Comparison of ENCODE assay signal across 20 cellular contexts in the genomic region with DNA sequence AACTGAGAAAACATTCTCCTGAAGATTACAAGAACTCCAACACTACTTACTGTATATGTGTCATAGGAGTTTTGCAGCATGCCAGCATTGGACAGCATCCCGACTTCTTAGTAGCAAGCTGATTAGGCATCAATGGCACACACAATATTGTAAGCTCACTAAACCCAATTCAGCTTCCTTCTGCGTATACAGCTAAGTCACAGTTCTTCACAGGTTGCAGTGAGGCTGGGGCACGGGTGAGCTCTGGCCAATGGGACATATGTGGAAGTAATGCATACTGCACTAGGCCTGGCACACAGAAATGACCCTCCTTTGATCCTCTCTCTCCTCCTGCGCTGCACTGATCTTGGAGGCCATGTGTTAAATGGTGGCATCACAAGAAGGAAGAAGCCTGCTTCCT. TPM values are rescaled to one million over a fixed set of nuclear protein-coding genes. Genes with fewer than 3 reads are reported as not detected.
DNase-seq lines count a peak whose midpoint lies in the region; ATAC-seq and TF ChIP-seq lines count a peak whose summit lies in the region.
"Had no signal": no experiment of that assay in that cellular context is flagged by ENCODE, and none has a peak within 500 bp of the region (broad histone marks: within the 10 kb centered on the region; RNA-seq: fewer than 3 reads in every experiment).

No MANE protein-coding gene starts in this region.

- H3K79me2 ChIP-seq in osteoblast (ENCODE audit: insufficient read depth, low read length): peaks cover 9% of the 10 kb centered on the region

- WGBS in esophagus muscularis mucosa: 94% methylated on average over 2 of the region's 4 CpGs

- H3K9me3 ChIP-seq in osteoblast (ENCODE audit: low read depth, low read length): no peaks in the 10 kb centered on the region
- H3K9me3 ChIP-seq in esophagus muscularis mucosa: no peaks in the 10 kb centered on the region

- no peak overlapping the region for H3K4me2 ChIP-seq in osteoblast (ENCODE audit: insufficient read depth, low read length)

- no peak overlapping the region for H2AFZ ChIP-seq in osteoblast (ENCODE audit: low read length)

- DNase-seq in stimulated activated naive CD8-positive, alpha-beta T cell treated with anti-CD3 and anti-CD28 coated beads, Interleukin-15, amount 100 ng/mL, for 72 hours: no peak
- DNase-seq in stimulated activated naive CD8-positive, alpha-beta T cell treated with anti-CD3 and anti-CD28 coated beads, Interleukin-15, Interleukin-2, amounts not matched to agents 100 U/mL and 50 U/mL, for 24 hours: no peak
- DNase-seq in UCSD-AML1 (lab: John Stamatoyannopoulos, UW; ENCODE audit: unreplicated experiment) (peak; percentile 27), neural crest cell (ENCODE audit: low read depth, low spot score) (no peak), osteoblast (ENCODE audit: insufficient read length, low spot score, missing footprints) (no peak), D341Med (ENCODE audit: low spot score) (no peak), esophagus muscularis mucosa (ENCODE audit: extremely low spot score) (no peak)
- DNase-seq in activated CD4-positive, CD25-positive, alpha-beta regulatory T cell (lab: John Stamatoyannopoulos, UW): no peak
- DNase-seq: activated B cell treated with CpG ODN at 0.5 μM for 24 hours; activated CD4-positive, alpha-beta memory T cell treated with anti-CD3 and anti-CD28 coated beads for 36 hours; C1 segment of cervical spinal cord; central memory CD4-positive, alpha-beta T cell; dorsolateral prefrontal cortex; naive thymus-derived CD8-positive, alpha-beta T cell; NCI-H1694 treated with DMSO at 0.1 percent for 48 hours; PC-3; stimulated activated CD4-positive, alpha-beta T cell treated with anti-CD3 and anti-CD28 coated beads, Interleukin-4, amount 100 ng/mL, for 1 hour; T-helper 17 cell had no signal

- no peak overlapping the region for H3K27ac Mint-ChIP-seq in stimulated activated naive CD8-positive, alpha-beta T cell treated with anti-CD3 and anti-CD28 coated beads, Interleukin-15, amount 100 ng/mL, for 72 hours
- H3K27ac Mint-ChIP-seq in neural crest cell (ENCODE audit: unreplicated experiment): peak overlapping the region; percentile 50
- H3K27ac Mint-ChIP-seq: activated B cell treated with CpG ODN at 0.5 μM for 24 hours; activated CD4-positive, alpha-beta memory T cell treated with anti-CD3 and anti-CD28 coated beads for 36 hours; stimulated activated naive CD8-positive, alpha-beta T cell treated with anti-CD3 and anti-CD28 coated beads, Interleukin-15, Interleukin-2, amounts not matched to agents 100 ng/mL and 50 ng/mL, for 24 hours had no signal

- TF ChIP-seq EP300 in esophagus muscularis mucosa (IDR thresholded peaks at IDR 0.05): no peak

- no peak overlapping the region for H3K4me3 ChIP-seq in osteoblast (ENCODE audit: insufficient read depth, low read length)
- H3K4me3 ChIP-seq in esophagus muscularis mucosa: no peak overlapping the region
- H3K4me3 ChIP-seq: skin epidermis had no signal

- no peaks in the 10 kb centered on the region for H3K9me3 Mint-ChIP-seq in stimulated activated naive CD8-positive, alpha-beta T cell treated with anti-CD3 and anti-CD28 coated beads, Interleukin-15, amount 100 ng/mL, for 72 hours
- H3K9me3 Mint-ChIP-seq in neural crest cell: no peaks in the 10 kb centered on the region
- H3K9me3 Mint-ChIP-seq: activated B cell treated with CpG ODN at 0.5 μM for 24 hours; activated CD4-positive, alpha-beta memory T cell treated with anti-CD3 and anti-CD28 coated beads for 36 hours; naive thymus-derived CD8-positive, alpha-beta T cell; stimulated activated naive CD8-positive, alpha-beta T cell treated with anti-CD3 and anti-CD28 coated beads, Interleukin-15, Interleukin-2, amounts not matched to agents 100 ng/mL and 50 ng/mL, for 24 hours had no signal

- no peak overlapping the region for H3K4me3 Mint-ChIP-seq in stimulated activated naive CD8-positive, alpha-beta T cell treated with anti-CD3 and anti-CD28 coated beads, Interleukin-15, amount 100 ng/mL, for 72 hours
- H3K4me3 Mint-ChIP-seq in neural crest cell: no peak overlapping the region
- H3K4me3 Mint-ChIP-seq: activated B cell treated with CpG ODN at 0.5 μM for 24 hours; activated CD4-positive, alpha-beta memory T cell treated with anti-CD3 and anti-CD28 coated beads for 36 hours; stimulated activated naive CD8-positive, alpha-beta T cell treated with anti-CD3 and anti-CD28 coated beads, Interleukin-15, Interleukin-2, amounts not matched to agents 100 ng/mL and 50 ng/mL, for 24 hours; T-helper 17 cell had no signal

- H3K27me3 Mint-ChIP-seq in stimulated activated naive CD8-positive, alpha-beta T cell treated with anti-CD3 and anti-CD28 coated beads, Interleukin-15, amount 100 ng/mL, for 72 hours: no peaks in the 10 kb centered on the region
- H3K27me3 Mint-ChIP-seq in neural crest cell (ENCODE audit: low read depth): no peaks in the 10 kb centered on the region
- H3K27me3 Mint-ChIP-seq: activated B cell treated with CpG ODN at 0.5 μM for 24 hours; activated CD4-positive, alpha-beta memory T cell treated with anti-CD3 and anti-CD28 coated beads for 36 hours; naive thymus-derived CD8-positive, alpha-beta T cell; stimulated activated naive CD8-positive, alpha-beta T cell treated with anti-CD3 and anti-CD28 coated beads, Interleukin-15, Interleukin-2, amounts not matched to agents 100 ng/mL and 50 ng/mL, for 24 hours; T-helper 17 cell had no signal

- TF ChIP-seq CTCF in neural crest cell (conservative IDR thresholded peaks at IDR 0.05) (no peak), osteoblast (IDR thresholded peaks at IDR 0.05; ENCODE audit: extremely low read depth, low read depth, low read length) (no peak), esophagus muscularis mucosa (IDR thresholded peaks at IDR 0.05) (no peak)

- ATAC-seq in stimulated activated naive CD8-positive, alpha-beta T cell treated with anti-CD3 and anti-CD28 coated beads, Interleukin-15, amount 100 ng/mL, for 72 hours: peak; percentile 31
- ATAC-seq in stimulated activated naive CD8-positive, alpha-beta T cell treated with anti-CD3 and anti-CD28 coated beads, Interleukin-15, Interleukin-2, amounts not matched to agents 100 U/mL and 50 U/mL, for 24 hours: no peak
- ATAC-seq: PC-3 had no signal

- H3K4me1 Mint-ChIP-seq in stimulated activated naive CD8-positive, alpha-beta T cell treated with anti-CD3 and anti-CD28 coated beads, Interleukin-15, amount 100 ng/mL, for 72 hours: peaks cover 29% of the 10 kb centered on the region
- H3K4me1 Mint-ChIP-seq in neural crest cell: peaks cover 12% of the 10 kb centered on the region
- H3K4me1 Mint-ChIP-seq: activated B cell treated with CpG ODN at 0.5 μM for 24 hours had no signal

- no peak for TF ChIP-seq POLR2A in esophagus muscularis mucosa (IDR thresholded peaks at IDR 0.05; ENCODE audit: low read depth)

- H3K36me3 ChIP-seq in osteoblast (ENCODE audit: insufficient read depth, low read length): peaks cover 4% of the 10 kb centered on the region
- H3K36me3 ChIP-seq in esophagus muscularis mucosa: peaks cover 0 to 30% (median 13%) of the 10 kb centered on the region in 4 donors

- H3K36me3 Mint-ChIP-seq in neural crest cell (ENCODE audit: low read depth): peaks cover 8% of the 10 kb centered on the region

- H3K27me3 ChIP-seq in osteoblast (ENCODE audit: insufficient read depth, low read length) (no peaks in the 10 kb centered on the region), esophagus muscularis mucosa (no peaks in the 10 kb centered on the region)
- H3K27me3 ChIP-seq: dorsolateral prefrontal cortex had no signal

- H4K20me1 ChIP-seq in osteoblast (ENCODE audit: insufficient read depth, low read length): no peaks in the 10 kb centered on the region

- intact Hi-C loops in esophagus muscularis mucosa (cut with DNase I): no loop called here

- H3K27ac ChIP-seq in osteoblast (ENCODE audit: low read depth, low read length) (no peak overlapping the region), esophagus muscularis mucosa (replicated peaks in 1 of 4) (no peak overlapping the region)
- H3K27ac ChIP-seq: skin epidermis had no signal

- H3K4me1 ChIP-seq in osteoblast (ENCODE audit: insufficient read depth, low read length): peaks cover 11% of the 10 kb centered on the region
- peaks cover 15 to 25% (median 23%) of the 10 kb centered on the region in 4 donors for H3K4me1 ChIP-seq in esophagus muscularis mucosa

RNA-seq across cellular contexts. Expression of a gene that starts 12.0 kb away (rescaled TPM):
- total RNA-seq in neural crest cell: 14.2 and 15.3 TPM in 2 replicates
- 38.7 and 47.7 TPM in 2 replicates for total RNA-seq in osteoblast
- total RNA-seq in esophagus muscularis mucosa: 10 to 100 TPM; 34.8 to 46.5 (median 38.8) TPM
